21 cellular contexts compared by ENCODE assay signal in genomic region chr3:191105418-191105817, GRCh38.
DNase-seq lines count a peak whose midpoint lies in the region; ATAC-seq, FAIRE-seq and TF ChIP-seq lines count a peak whose summit lies in the region.
"Had no signal": no experiment of that assay in that cellular context is flagged by ENCODE, and none has a peak within 500 bp of the region (broad histone marks: within the 10 kb centered on the region; RNA-seq: fewer than 3 reads in every experiment).

No MANE protein-coding gene starts in this region.

- in situ Hi-C loops in HepG2 (cut with HindIII; ENCODE audit: extremely low pct_ligation_motif_present, low pct_unique_long_range_greater_than_20kb): no loop called here

- CTCF ChIA-PET in HepG2 (lab: Yijun Ruan, JAX; ENCODE audit: low intra/inter-chr PET ratio, low total read pairs): no interaction called here

- TF ChIP-seq CTCF in right lobe of liver (IDR thresholded peaks at IDR 0.05): no peak
- TF ChIP-seq CTCF in HepG2 (CRISPR knock-in tag; IDR thresholded peaks at IDR 0.05): no peak

- H3K4me2 ChIP-seq in HepG2 (ENCODE audit: low read depth, low read length): no peak overlapping the region
- H3K4me2 ChIP-seq: KMS-11 had no signal

- H3K4me3 ChIP-seq in right lobe of liver (no peak overlapping the region), HepG2 (replicated peaks in 1 of 3; ENCODE audit: insufficient read depth in 1 of 3, low read depth in 2 of 3, low read length in 3 of 3) (no peak overlapping the region)
- H3K4me3 ChIP-seq: uterus had no signal

- no peaks in the 10 kb centered on the region for H4K20me1 ChIP-seq in HepG2 (ENCODE audit: insufficient read depth, low read length)

- intact Hi-C loops in right lobe of liver (cut with DNase I): no loop called here
- intact Hi-C loops in HepG2 (cut with micrococcal nuclease; ENCODE audit: unreplicated experiment): no loop called here

- TF ChIP-seq POLR2A in GM18505 (IDR thresholded peaks at IDR 0.05; ENCODE audit: borderline replicate concordance, extremely low read depth, insufficient read depth, insufficient read length): no peak
- TF ChIP-seq POLR2A in right lobe of liver (IDR thresholded peaks at IDR 0.05): no peak
- TF ChIP-seq POLR2A in HepG2 (IDR thresholded peaks at IDR 0.05; ENCODE audit: insufficient read depth in 1 of 2, low read depth in 2 of 2, low read length in 2 of 2): no peak

- H3K9ac ChIP-seq in HepG2 (ENCODE audit: insufficient read depth, low read depth, low read length): no peak overlapping the region
- H3K9ac ChIP-seq: KMS-11 had no signal

- no peak for TF ChIP-seq RAD21 in HepG2 (CRISPR knock-in tag; IDR thresholded peaks at IDR 0.05)

- TF ChIP-seq EP300 in HepG2 (IDR thresholded peaks at IDR 0.05; ENCODE audit: low read depth in 2 of 2, low read length in 2 of 2) (no peak), HepG2 (CRISPR knock-in tag; IDR thresholded peaks at IDR 0.05; ENCODE audit: borderline replicate concordance) (no peak)

- WGBS in right lobe of liver (ENCODE audit: insufficient coverage, low coverage, low lambda C conversion rate, missing lambda C conversion rate): 43% methylated on average over 3 of the region's 3 CpGs
- 2% methylated on average over 3 of the region's 3 CpGs for WGBS in HepG2 (ENCODE audit: low lambda C conversion rate)

- ATAC-seq in GM18505 (IDR thresholded peaks at IDR 0.05; ENCODE audit: unreplicated experiment) (peak; percentile 97), GM21381 (IDR thresholded peaks at IDR 0.05; ENCODE audit: unreplicated experiment) (peak; percentile 81), HG02943 (IDR thresholded peaks at IDR 0.05; ENCODE audit: low read depth, unreplicated experiment) (peak; percentile 83), HG03575 (IDR thresholded peaks at IDR 0.05; ENCODE audit: extremely low read depth, insufficient number of reproducible peaks, low FRiP score, unreplicated experiment) (peak; percentile 93), right lobe of liver (no peak), HepG2 (no peak)

- no peak overlapping the region for H3K27ac ChIP-seq in right lobe of liver
- H3K27ac ChIP-seq in HepG2 (ENCODE audit: extremely low read length, insufficient read depth, low read length): no peak overlapping the region
- H3K27ac ChIP-seq: KMS-11, RWPE1, uterus had no signal

- no peaks in the 10 kb centered on the region for H3K27me3 ChIP-seq in right lobe of liver
- H3K27me3 ChIP-seq in HepG2 (ENCODE audit: control insufficient read depth in 1 of 2, insufficient read depth in 2 of 2, low read length in 2 of 2): no peaks in the 10 kb centered on the region
- H3K27me3 ChIP-seq: uterus had no signal

- DNase-seq in right lobe of liver (no peak), HepG2 (ENCODE audit: low spot score) (no peak), SIG-M5 treated with dmso at 0.1 percent for 504 hours (lab: John Stamatoyannopoulos, UW; ENCODE audit: unreplicated experiment) (no peak), HuH-7 (ENCODE audit: low spot score) (no peak)
- DNase-seq: Calu3; effector memory CD4-positive, alpha-beta T cell; NCI-H187; NCI-H69; retina; stimulated activated CD4-positive, alpha-beta T cell treated with anti-CD3 and anti-CD28 coated beads, Interleukin-4, amount 100 ng/mL, for 24 hours; stimulated activated naive CD4-positive, alpha-beta T cell; uterus had no signal

- BruUV-seq in HepG2 (replicated peaks; lab: Mats Ljungman, UMichigan): no TSS peak

- no peaks in the 10 kb centered on the region for H3K9me3 ChIP-seq in right lobe of liver
- no peaks in the 10 kb centered on the region for H3K9me3 ChIP-seq in HepG2 (ENCODE audit: low read length)
- H3K9me3 ChIP-seq: uterus had no signal

- POLR2A ChIA-PET in HepG2 (lab: Yijun Ruan, JAX): no interaction called here

- no peaks in the 10 kb centered on the region for H3K4me1 ChIP-seq in right lobe of liver
- no peaks in the 10 kb centered on the region for H3K4me1 ChIP-seq in HepG2 (ENCODE audit: insufficient read depth, low read length)
- H3K4me1 ChIP-seq: uterus had no signal

- no peaks in the 10 kb centered on the region for H3K79me2 ChIP-seq in HepG2 (ENCODE audit: insufficient read depth, low read length)

- no peak overlapping the region for H2AFZ ChIP-seq in HepG2 (ENCODE audit: low read length)

- H3K36me3 ChIP-seq in right lobe of liver: no peaks in the 10 kb centered on the region
- H3K36me3 ChIP-seq in HepG2 (replicated peaks in 1 of 2; ENCODE audit: control insufficient read depth in 1 of 2, insufficient read depth in 2 of 2, low read length in 2 of 2): no peaks in the 10 kb centered on the region
- H3K36me3 ChIP-seq: uterus had no signal

- FAIRE-seq in HepG2 (lab: Jason Lieb, UNC): no peak
- FAIRE-seq: bronchial epithelial cell, frontal cortex, islet of Langerhans had no signal

TF ChIP-seq in HepG2, 621 proteins besides CTCF, POLR2A, EP300 and RAD21:
- TF ChIP-seq PRMT3 (CRISPR knock-in tag; IDR thresholded peaks at IDR 0.05; ENCODE audit: borderline replicate concordance, low read depth) (no peak), SUZ12 (IDR thresholded peaks at IDR 0.05; ENCODE audit: low read depth, low read length) (no peak), PBX3 (CRISPR knock-in tag; IDR thresholded peaks at IDR 0.05; ENCODE audit: borderline replicate concordance) (no peak), NR1H2 (CRISPR knock-in tag; IDR thresholded peaks at IDR 0.05; ENCODE audit: borderline replicate concordance, low read depth) (no peak)

Comparison
In these comparisons a context has a peak if more than half of its experiments do, and no peak if none do; other contexts are left out.
1. ATAC-seq: peak in GM18505 (single experiment), GM21381 (single experiment), HG02943 (single experiment) and HG03575 (single experiment); none in right lobe of liver (0 of 4) and HepG2 (single experiment).